Comparison of ENCODE assay signal across 27 cellular contexts in genomic region chr20:16953858-16954257, GRCh38.
"Had no signal": no experiment of that assay in that cellular context is flagged by ENCODE, and none has a peak within 500 bp of the region (broad histone marks: within the 10 kb centered on the region; RNA-seq: fewer than 3 reads in every experiment).

No MANE protein-coding gene starts in this region.

- H3K4me1 Mint-ChIP-seq: activated naive CD4-positive, alpha-beta T cell treated with anti-CD3 and anti-CD28 coated beads, Interleukin-2, amount 50 U/mL, for 24 hours had no signal

- H3K27ac Mint-ChIP-seq: activated CD8-positive, alpha-beta T cell treated with anti-CD3 and anti-CD28 coated beads, Interleukin-2, amount 10 ng/mL, durations not matched to agents 7 days and 5 days; activated naive CD4-positive, alpha-beta T cell treated with anti-CD3 and anti-CD28 coated beads, Interleukin-2, amount 50 U/mL, for 24 hours had no signal

- H3K4me1 ChIP-seq: body of pancreas, Peyer's patch, SJCRH30 had no signal

- H3K27ac ChIP-seq: body of pancreas, Peyer's patch, RWPE1, SJCRH30, VCaP had no signal

- H3K36me3 Mint-ChIP-seq: activated naive CD4-positive, alpha-beta T cell treated with anti-CD3 and anti-CD28 coated beads, Interleukin-2, amount 50 U/mL, for 24 hours had no signal

- H3K4me2 ChIP-seq: SK-N-SH had no signal

- DNase-seq: activated CD4-positive, alpha-beta T cell treated with anti-CD3 and anti-CD28 coated beads for 48 hours; activated CD4-positive, alpha-beta T cell treated with anti-CD3 and anti-CD28 coated beads, Interleukin-2, amount 50 U/mL, for 4 hours; activated CD8-positive, alpha-beta memory T cell treated with anti-CD3 and anti-CD28 coated beads, Interleukin-2, amount 50 U/mL, for 48 hours; activated CD8-positive, alpha-beta T cell treated with anti-CD3 and anti-CD28 coated beads, Interleukin-2, amount 10 ng/mL, durations not matched to agents 7 days and 5 days; activated effector memory CD4-positive, alpha-beta T cell treated with Interleukin-2 at 50 U/mL for 16 hours; activated naive CD4-positive, alpha-beta T cell; activated T-cell treated with anti-CD3 and anti-CD28 coated beads, Interleukin-2, amount 50 U/mL, for 1 hour; aorta; body of pancreas; Kasumi-1; NCI-H1105 treated with DMSO at 0.1 percent for 48 hours; NCI-H1694 treated with DMSO at 0.1 percent for 48 hours; NCI-H2029 treated with DMSO at 0.1 percent for 48 hours; NCI-H345; NCI-H510A; NCI-H526 treated with DMSO at 0.1 percent for 48 hours; NK-92 treated with Interleukin-12 subunit alpha and Interleukin-12 subunit beta, amount 100 ng/mL, for 24 hours; OCI-M1; Peyer's patch; Right ventricle myocardium superior; SJCRH30; SK-N-SH; T-helper 1 cell had no signal

- H3K9ac ChIP-seq: SK-N-SH had no signal

- H3K4me3 Mint-ChIP-seq: activated CD8-positive, alpha-beta T cell treated with anti-CD3 and anti-CD28 coated beads, Interleukin-2, amount 10 ng/mL, durations not matched to agents 7 days and 5 days; activated naive CD4-positive, alpha-beta T cell treated with anti-CD3 and anti-CD28 coated beads, Interleukin-2, amount 50 U/mL, for 24 hours had no signal

- H3K27me3 ChIP-seq: body of pancreas, Peyer's patch, SJCRH30 had no signal

- H3K4me3 ChIP-seq: body of pancreas, K562, Peyer's patch, SJCRH30 had no signal

- H3K9me3 ChIP-seq: Peyer's patch, SJCRH30 had no signal

- ATAC-seq: activated CD8-positive, alpha-beta T cell treated with anti-CD3 and anti-CD28 coated beads, Interleukin-2, amount 10 ng/mL, durations not matched to agents 7 days and 5 days; body of pancreas; K562 had no signal
